ENCODE assay signal across 23 cellular contexts in genomic region chr3:52817860-52818259, GRCh38. TPM values are rescaled to one million over a fixed set of nuclear protein-coding genes. Genes with fewer than 3 reads are reported as not detected.
A peak's percentile ranks its signal among the peaks of the same experiment; 100 is the strongest.
DNase-seq lines count a peak whose midpoint lies in the region; ATAC-seq, FAIRE-seq and TF ChIP-seq lines count a peak whose summit lies in the region.
"Had no signal": no experiment of that assay in that cellular context is flagged by ENCODE, and none has a peak within 500 bp of the region (broad histone marks: within the 10 kb centered on the region; RNA-seq: fewer than 3 reads in every experiment).

No MANE protein-coding gene starts in this region.

- intact Hi-C loops in HepG2 (cut with micrococcal nuclease; ENCODE audit: unreplicated experiment), result no loop called here
- intact Hi-C loops in gastrocnemius medialis (cut with DNase I; ENCODE audit: low total_unique reads), result no loop called here

- no peaks in the 10 kb centered on the region for H3K79me2 ChIP-seq in HepG2 (ENCODE audit: insufficient read depth, low read length)

- no peak overlapping the region for H3K4me3 ChIP-seq in HepG2 (replicated peaks in 1 of 3; ENCODE audit: insufficient read depth in 1 of 3, low read depth in 2 of 3, low read length in 3 of 3)
- no peak overlapping the region for H3K4me3 ChIP-seq in gastrocnemius medialis
- H3K4me3 ChIP-seq: GM12878 had no signal

- no peak overlapping the region for H3K9ac ChIP-seq in HepG2 (ENCODE audit: insufficient read depth, low read depth, low read length)

- FAIRE-seq in HepG2 (lab: Jason Lieb, UNC), result no peak
- FAIRE-seq: GM12878, GM19239, H1 had no signal

- POLR2A ChIA-PET in HepG2 (lab: Yijun Ruan, JAX), result interaction anchor here (0.9 to 1.8 kb wide), 2 partner anchors 9 to 47 kb away, joined by 3 to 7 read pairs; partner anchors contain the start of gene NEK4

- TF ChIP-seq POLR2A in HepG2 (IDR thresholded peaks at IDR 0.05; ENCODE audit: insufficient read depth in 1 of 2, low read depth in 2 of 2, low read length in 2 of 2) (no peak), gastrocnemius medialis (IDR thresholded peaks at IDR 0.05) (no peak)

- H3K27ac ChIP-seq in HepG2 (ENCODE audit: extremely low read length, insufficient read depth, low read length) (no peak overlapping the region), gastrocnemius medialis (peak overlapping the region; percentile 21 to 96 (median 48))

- H3K4me2 ChIP-seq in HepG2 (ENCODE audit: low read depth, low read length), result no peak overlapping the region

- H3K36me3 ChIP-seq in HepG2 (replicated peaks in 1 of 2; ENCODE audit: control insufficient read depth in 1 of 2, insufficient read depth in 2 of 2, low read length in 2 of 2) (no peaks in the 10 kb centered on the region), gastrocnemius medialis (peaks cover 0 to 89% of the 10 kb centered on the region in 2 donors)

- H3K4me1 ChIP-seq in HepG2 (ENCODE audit: insufficient read depth, low read length), result peaks cover 60% of the 10 kb centered on the region
- peaks cover 7 to 8% of the 10 kb centered on the region in 2 donors for H3K4me1 ChIP-seq in gastrocnemius medialis

- H4K20me1 ChIP-seq in HepG2 (ENCODE audit: insufficient read depth, low read length), result no peaks in the 10 kb centered on the region

- H3K27ac Mint-ChIP-seq in stimulated activated naive CD8-positive, alpha-beta T cell treated with anti-CD3 and anti-CD28 coated beads, Interleukin-15, amount 100 ng/mL, for 72 hours, result peak overlapping the region in 1 of 2 donors; percentile 44

- in situ Hi-C loops in HepG2 (cut with HindIII; ENCODE audit: extremely low pct_ligation_motif_present, low pct_unique_long_range_greater_than_20kb), result no loop called here
- in situ Hi-C loops in gastrocnemius medialis (cut with MboI; ENCODE audit: low sequenced_read_pairs in 4 of 4), result no loop called here

- no peaks in the 10 kb centered on the region for H3K27me3 Mint-ChIP-seq in stimulated activated naive CD8-positive, alpha-beta T cell treated with anti-CD3 and anti-CD28 coated beads, Interleukin-15, amount 100 ng/mL, for 72 hours
- H3K27me3 Mint-ChIP-seq: CD4-positive, CD25-positive, alpha-beta regulatory T cell; CD8-positive, alpha-beta memory T cell had no signal

- H3K4me3 Mint-ChIP-seq in stimulated activated naive CD8-positive, alpha-beta T cell treated with anti-CD3 and anti-CD28 coated beads, Interleukin-15, amount 100 ng/mL, for 72 hours, result no peak overlapping the region
- H3K4me3 Mint-ChIP-seq: CD4-positive, CD25-positive, alpha-beta regulatory T cell; CD8-positive, alpha-beta memory T cell; H9 had no signal

- H3K9me3 Mint-ChIP-seq in stimulated activated naive CD8-positive, alpha-beta T cell treated with anti-CD3 and anti-CD28 coated beads, Interleukin-15, amount 100 ng/mL, for 72 hours, result no peaks in the 10 kb centered on the region
- H3K9me3 Mint-ChIP-seq: CD4-positive, CD25-positive, alpha-beta regulatory T cell; CD8-positive, alpha-beta memory T cell; H9 had no signal

- CTCF ChIA-PET in HepG2 (lab: Yijun Ruan, JAX; ENCODE audit: low intra/inter-chr PET ratio, low total read pairs), result no interaction called here

- WGBS in HepG2 (ENCODE audit: low lambda C conversion rate), result 87% methylated on average over 5 of the region's 7 CpGs

- peak; percentile 12 for ATAC-seq in stimulated activated naive CD8-positive, alpha-beta T cell treated with anti-CD3 and anti-CD28 coated beads, Interleukin-15, Interleukin-2, amounts not matched to agents 100 U/mL and 50 U/mL, for 24 hours
- no peak for ATAC-seq in stimulated activated naive CD8-positive, alpha-beta T cell treated with anti-CD3 and anti-CD28 coated beads, Interleukin-15, amount 100 ng/mL, for 72 hours
- ATAC-seq in HepG2, result no peak
- no peak for ATAC-seq in gastrocnemius medialis
- no peak for ATAC-seq in HG02588 (IDR thresholded peaks at IDR 0.05; ENCODE audit: unreplicated experiment)
- ATAC-seq: GM12878 had no signal

- no peak overlapping the region for H2AFZ ChIP-seq in HepG2 (ENCODE audit: low read length)

- no peak for DNase-seq in stimulated activated naive CD8-positive, alpha-beta T cell treated with anti-CD3 and anti-CD28 coated beads, Interleukin-15, Interleukin-2, amounts not matched to agents 100 U/mL and 50 U/mL, for 24 hours
- DNase-seq in stimulated activated naive CD8-positive, alpha-beta T cell treated with anti-CD3 and anti-CD28 coated beads, Interleukin-15, amount 100 ng/mL, for 72 hours, result no peak
- DNase-seq in HepG2 (ENCODE audit: low spot score), result no peak
- DNase-seq in gastrocnemius medialis, result no peak
- no peak for DNase-seq in activated CD8-positive, alpha-beta memory T cell treated with anti-CD3 and anti-CD28 coated beads, Interleukin-2, amount 50 U/mL, for 4 hours
- DNase-seq in OCI-M2 (lab: John Stamatoyannopoulos, UW; ENCODE audit: unreplicated experiment), result no peak
- DNase-seq: 8988T; C1 segment of cervical spinal cord; CD4-positive, CD25-positive, alpha-beta regulatory T cell; CD8-positive, alpha-beta memory T cell; COR-L47; DMS 273 treated with DMSO at 0.1 percent for 48 hours; DMS53; DND-41; H9 had no signal

- TF ChIP-seq RAD21 in HepG2 (CRISPR knock-in tag; IDR thresholded peaks at IDR 0.05), result no peak

- no peaks in the 10 kb centered on the region for H3K27me3 ChIP-seq in HepG2 (ENCODE audit: control insufficient read depth in 1 of 2, insufficient read depth in 2 of 2, low read length in 2 of 2)
- no peaks in the 10 kb centered on the region for H3K27me3 ChIP-seq in gastrocnemius medialis

- H3K9me3 ChIP-seq in HepG2 (ENCODE audit: low read length), result no peaks in the 10 kb centered on the region
- H3K9me3 ChIP-seq in gastrocnemius medialis, result no peaks in the 10 kb centered on the region

- TF ChIP-seq EP300 in HepG2 (IDR thresholded peaks at IDR 0.05; ENCODE audit: low read depth in 2 of 2, low read length in 2 of 2) (no peak), HepG2 (CRISPR knock-in tag; IDR thresholded peaks at IDR 0.05; ENCODE audit: borderline replicate concordance) (no peak)

- no peak for TF ChIP-seq CTCF in HepG2 (CRISPR knock-in tag; IDR thresholded peaks at IDR 0.05)
- no peak for TF ChIP-seq CTCF in gastrocnemius medialis (IDR thresholded peaks at IDR 0.05 in 4 of 5, conservative IDR thresholded peaks at IDR 0.05 in 1 of 5)

- H3K4me1 Mint-ChIP-seq in stimulated activated naive CD8-positive, alpha-beta T cell treated with anti-CD3 and anti-CD28 coated beads, Interleukin-15, amount 100 ng/mL, for 72 hours, result no peaks in the 10 kb centered on the region
- H3K4me1 Mint-ChIP-seq: CD4-positive, CD25-positive, alpha-beta regulatory T cell; CD8-positive, alpha-beta memory T cell had no signal

- no TSS peak for BruUV-seq in HepG2 (replicated peaks; lab: Mats Ljungman, UMichigan)

RNA-seq across cellular contexts. Expression of gene ITIH4, which starts 12.6 kb away (rescaled TPM):
- 1.5 and 5.3 TPM in 2 replicates for total RNA-seq in HepG2 (2016; rRNA removed; fragmentation: Illumina TruSeq; extraction: Trizol)
- 1.1 and 1.6 TPM in 2 replicates for total RNA-seq in HepG2 (2016; cell fraction: cytosol; rRNA removed; fragmentation: Illumina TruSeq; extraction: Trizol; ENCODE audit: low read depth)
- total RNA-seq in HepG2 (2016; cell fraction: insoluble cytoplasmic fraction; rRNA removed; fragmentation: Illumina TruSeq; extraction: Trizol), result 2.2 and 6.6 TPM in 2 replicates
- total RNA-seq in HepG2 (2016; cell fraction: membrane; rRNA removed; fragmentation: Illumina TruSeq; extraction: Trizol), result 1.0 and 2.3 TPM in 2 replicates
- 6.0 and 8.7 TPM in 2 replicates for total RNA-seq in HepG2 (2016; cell fraction: nucleus; rRNA removed; fragmentation: Illumina TruSeq; extraction: Trizol)
- 2.7 and 3.7 TPM in 2 replicates for polyA plus RNA-seq in HepG2 (2011; rRNA removed)
- polyA plus RNA-seq in HepG2 (2011; cell fraction: cytosol; rRNA removed), result 1.1 and 1.6 TPM in 2 replicates
- 6.7 and 7.2 TPM in 2 replicates for polyA plus RNA-seq in HepG2 (2011; cell fraction: nucleus; rRNA removed)
- 0.95 TPM in 1 of 2 replicates, not detected in the other for polyA plus RNA-seq in HepG2 (2012)
- polyA plus RNA-seq in HepG2 (2016; cell fraction: cytosol; fragmentation: Illumina TruSeq; extraction: Trizol; ENCODE audit: low read depth), result 0.76 and 1.1 TPM in 2 replicates
- 1.3 and 1.6 TPM in 2 replicates for polyA plus RNA-seq in HepG2 (2016; cell fraction: insoluble cytoplasmic fraction; fragmentation: Illumina TruSeq; extraction: Trizol; ENCODE audit: low read depth)
- 1.2 and 1.4 TPM in 2 replicates for polyA plus RNA-seq in HepG2 (2016; cell fraction: membrane; fragmentation: Illumina TruSeq; extraction: Trizol; ENCODE audit: low read depth)
- polyA plus RNA-seq in HepG2 (2016; cell fraction: nucleus; fragmentation: Illumina TruSeq; extraction: Trizol; ENCODE audit: insufficient read depth, low read depth), result 10.2 and 12.6 TPM in 2 replicates
- 1.8 and 2.5 TPM in 2 replicates for polyA minus RNA-seq in HepG2 (2011; rRNA and poly(A)+ RNA removed; ENCODE audit: low replicate concordance)
- polyA minus RNA-seq in HepG2 (2011; cell fraction: cytosol; rRNA and poly(A)+ RNA removed), result 0.59 and 0.97 TPM in 2 replicates
- polyA minus RNA-seq in HepG2 (2011; cell fraction: nucleus; rRNA and poly(A)+ RNA removed), result 0.64 and 2.5 TPM in 2 replicates
- total RNA-seq in gastrocnemius medialis, result 10 to 100 TPM in 3 of 4 donors, 1 to 10 TPM in 1; 3.5 to 20.4 (median 12.7) TPM
- total RNA-seq: HT-29 had no signal
- polyA plus RNA-seq: CD8-positive, alpha-beta memory T cell had no signal

RNA-seq across cellular contexts. Expression of gene MUSTN1, which starts 17.0 kb away (rescaled TPM):
- 1.3 and 1.4 TPM in 2 replicates for total RNA-seq in HepG2 (2016; rRNA removed; fragmentation: Illumina TruSeq; extraction: Trizol)
- total RNA-seq in HepG2 (2016; cell fraction: cytosol; rRNA removed; fragmentation: Illumina TruSeq; extraction: Trizol; ENCODE audit: low read depth), result 1.1 TPM in 1 of 2 replicates, not detected in the other
- total RNA-seq in HepG2 (2016; cell fraction: insoluble cytoplasmic fraction; rRNA removed; fragmentation: Illumina TruSeq; extraction: Trizol), result 1.8 and 2.0 TPM in 2 replicates
- 0.62 and 1.3 TPM in 2 replicates for total RNA-seq in HepG2 (2016; cell fraction: membrane; rRNA removed; fragmentation: Illumina TruSeq; extraction: Trizol)
- total RNA-seq in HepG2 (2016; cell fraction: nucleus; rRNA removed; fragmentation: Illumina TruSeq; extraction: Trizol), result 1.5 and 1.8 TPM in 2 replicates
- 0.60 and 0.84 TPM in 2 replicates for polyA plus RNA-seq in HepG2 (2011; rRNA removed)
- polyA plus RNA-seq in HepG2 (2011; cell fraction: cytosol; rRNA removed), result 0.46 and 0.76 TPM in 2 replicates
- 8.5 TPM in 2 replicates for polyA plus RNA-seq in HepG2 (2011; cell fraction: nucleus; rRNA removed)
- 0.59 and 1.6 TPM in 2 replicates for polyA plus RNA-seq in HepG2 (2012)
- polyA plus RNA-seq in HepG2 (2016; cell fraction: cytosol; fragmentation: Illumina TruSeq; extraction: Trizol; ENCODE audit: low read depth), result 0.95 and 1.2 TPM in 2 replicates
- 1.7 and 2.2 TPM in 2 replicates for polyA plus RNA-seq in HepG2 (2016; cell fraction: insoluble cytoplasmic fraction; fragmentation: Illumina TruSeq; extraction: Trizol; ENCODE audit: low read depth)
- 0.33 and 0.93 TPM in 2 replicates for polyA plus RNA-seq in HepG2 (2016; cell fraction: membrane; fragmentation: Illumina TruSeq; extraction: Trizol; ENCODE audit: low read depth)
- polyA plus RNA-seq in HepG2 (2016; cell fraction: nucleus; fragmentation: Illumina TruSeq; extraction: Trizol; ENCODE audit: insufficient read depth, low read depth), result 4.6 and 6.7 TPM in 2 replicates
- polyA minus RNA-seq in HepG2 (2011; rRNA and poly(A)+ RNA removed; ENCODE audit: low replicate concordance), result 0.54 TPM in 1 of 2 replicates, not detected in the other
- not detected in 2 replicates for polyA minus RNA-seq in HepG2 (2011; cell fraction: cytosol; rRNA and poly(A)+ RNA removed)
- polyA minus RNA-seq in HepG2 (2011; cell fraction: nucleus; rRNA and poly(A)+ RNA removed), result not detected in 2 replicates
- 1,000 to 10,000 TPM in 1 of 4 donors, 100 to 1,000 TPM in 3; 218 to 2,149 (median 412) TPM for total RNA-seq in gastrocnemius medialis
- total RNA-seq: A673, G401, HT-29 had no signal
- polyA plus RNA-seq: AG04450; CD8-positive, alpha-beta memory T cell had no signal

RNA-seq across cellular contexts. Expression of gene ITIH3, which starts 23.3 kb away (rescaled TPM):
- 38.9 and 105 TPM in 2 replicates for total RNA-seq in HepG2 (2016; rRNA removed; fragmentation: Illumina TruSeq; extraction: Trizol)
- 10.8 and 12.0 TPM in 2 replicates for total RNA-seq in HepG2 (2016; cell fraction: cytosol; rRNA removed; fragmentation: Illumina TruSeq; extraction: Trizol; ENCODE audit: low read depth)
- total RNA-seq in HepG2 (2016; cell fraction: insoluble cytoplasmic fraction; rRNA removed; fragmentation: Illumina TruSeq; extraction: Trizol), result 37.6 and 103 TPM in 2 replicates
- 14.7 and 16.8 TPM in 2 replicates for total RNA-seq in HepG2 (2016; cell fraction: membrane; rRNA removed; fragmentation: Illumina TruSeq; extraction: Trizol)
- 132 and 140 TPM in 2 replicates for total RNA-seq in HepG2 (2016; cell fraction: nucleus; rRNA removed; fragmentation: Illumina TruSeq; extraction: Trizol)
- polyA plus RNA-seq in HepG2 (2011; rRNA removed), result 632 and 1,233 TPM in 2 replicates
- 347 and 666 TPM in 2 replicates for polyA plus RNA-seq in HepG2 (2011; cell fraction: cytosol; rRNA removed)
- 3,464 and 4,379 TPM in 2 replicates for polyA plus RNA-seq in HepG2 (2011; cell fraction: nucleus; rRNA removed)
- polyA plus RNA-seq in HepG2 (2012), result 718 and 962 TPM in 2 replicates
- polyA plus RNA-seq in HepG2 (2016; cell fraction: cytosol; fragmentation: Illumina TruSeq; extraction: Trizol; ENCODE audit: low read depth), result 7.0 and 7.3 TPM in 2 replicates
- polyA plus RNA-seq in HepG2 (2016; cell fraction: insoluble cytoplasmic fraction; fragmentation: Illumina TruSeq; extraction: Trizol; ENCODE audit: low read depth), result 31.3 and 36.2 TPM in 2 replicates
- polyA plus RNA-seq in HepG2 (2016; cell fraction: membrane; fragmentation: Illumina TruSeq; extraction: Trizol; ENCODE audit: low read depth), result 10.3 TPM in 2 replicates
- 273 and 284 TPM in 2 replicates for polyA plus RNA-seq in HepG2 (2016; cell fraction: nucleus; fragmentation: Illumina TruSeq; extraction: Trizol; ENCODE audit: insufficient read depth, low read depth)
- 0.26 and 415 TPM in 2 replicates for polyA minus RNA-seq in HepG2 (2011; rRNA and poly(A)+ RNA removed; ENCODE audit: low replicate concordance)
- polyA minus RNA-seq in HepG2 (2011; cell fraction: cytosol; rRNA and poly(A)+ RNA removed), result 134 and 348 TPM in 2 replicates
- 662 and 1,024 TPM in 2 replicates for polyA minus RNA-seq in HepG2 (2011; cell fraction: nucleus; rRNA and poly(A)+ RNA removed)
- total RNA-seq in gastrocnemius medialis, result 1 to 10 TPM in 2 of 4 donors, under 1 TPM in 2; 0.66 to 3.1 (median 1.5) TPM
- total RNA-seq: A673; CD4-positive, CD25-positive, alpha-beta regulatory T cell; CD8-positive, alpha-beta memory T cell; G401; H1; H9; HT-29 had no signal
- polyA plus RNA-seq: CD8-positive, alpha-beta memory T cell; H1 had no signal

RNA-seq across cellular contexts. Expression of gene ITIH1, which starts 40.5 kb away (rescaled TPM):
- total RNA-seq in HepG2 (2016; rRNA removed; fragmentation: Illumina TruSeq; extraction: Trizol) (9.8 and 12.3 TPM in 2 replicates), gastrocnemius medialis (1 to 10 TPM in 1 of 4 donors, under 1 TPM in 1, not detected in 2; 0.72 to 2.1 TPM)
- 7.6 and 10.0 TPM in 2 replicates for total RNA-seq in HepG2 (2016; cell fraction: cytosol; rRNA removed; fragmentation: Illumina TruSeq; extraction: Trizol; ENCODE audit: low read depth)
- 7.8 and 12.6 TPM in 2 replicates for total RNA-seq in HepG2 (2016; cell fraction: insoluble cytoplasmic fraction; rRNA removed; fragmentation: Illumina TruSeq; extraction: Trizol)
- 10.1 and 13.2 TPM in 2 replicates for total RNA-seq in HepG2 (2016; cell fraction: membrane; rRNA removed; fragmentation: Illumina TruSeq; extraction: Trizol)
- 10.1 and 14.4 TPM in 2 replicates for total RNA-seq in HepG2 (2016; cell fraction: nucleus; rRNA removed; fragmentation: Illumina TruSeq; extraction: Trizol)
- 19.6 and 46.5 TPM in 2 replicates for polyA plus RNA-seq in HepG2 (2011; rRNA removed)
- polyA plus RNA-seq in HepG2 (2011; cell fraction: cytosol; rRNA removed), result 19.0 and 27.6 TPM in 2 replicates
- 84.4 and 124 TPM in 2 replicates for polyA plus RNA-seq in HepG2 (2011; cell fraction: nucleus; rRNA removed)
- polyA plus RNA-seq in HepG2 (2012), result 39.9 and 42.6 TPM in 2 replicates
- polyA plus RNA-seq in HepG2 (2016; cell fraction: cytosol; fragmentation: Illumina TruSeq; extraction: Trizol; ENCODE audit: low read depth), result 8.5 and 8.8 TPM in 2 replicates
- 9.1 and 10.1 TPM in 2 replicates for polyA plus RNA-seq in HepG2 (2016; cell fraction: insoluble cytoplasmic fraction; fragmentation: Illumina TruSeq; extraction: Trizol; ENCODE audit: low read depth)
- 8.5 and 11.6 TPM in 2 replicates for polyA plus RNA-seq in HepG2 (2016; cell fraction: membrane; fragmentation: Illumina TruSeq; extraction: Trizol; ENCODE audit: low read depth)
- 21.9 and 26.1 TPM in 2 replicates for polyA plus RNA-seq in HepG2 (2016; cell fraction: nucleus; fragmentation: Illumina TruSeq; extraction: Trizol; ENCODE audit: insufficient read depth, low read depth)
- polyA minus RNA-seq in HepG2 (2011; rRNA and poly(A)+ RNA removed; ENCODE audit: low replicate concordance), result 17.9 TPM in 1 of 2 replicates, not detected in the other
- polyA minus RNA-seq in HepG2 (2011; cell fraction: cytosol; rRNA and poly(A)+ RNA removed), result 5.0 and 10.8 TPM in 2 replicates
- 9.7 and 16.8 TPM in 2 replicates for polyA minus RNA-seq in HepG2 (2011; cell fraction: nucleus; rRNA and poly(A)+ RNA removed)
- total RNA-seq: A673; CD4-positive, CD25-positive, alpha-beta regulatory T cell; CD8-positive, alpha-beta memory T cell; G401; H1; H9; HT-29 had no signal
- polyA plus RNA-seq: AG04450; CD4-positive, CD25-positive, alpha-beta regulatory T cell; CD8-positive, alpha-beta memory T cell; H1 had no signal

RNA-seq across cellular contexts. Expression of gene NEK4, which starts 47.1 kb away (rescaled TPM):
- 38.0 and 38.5 TPM in 2 replicates for total RNA-seq in HepG2 (2016; rRNA removed; fragmentation: Illumina TruSeq; extraction: Trizol)
- 18.0 and 19.7 TPM in 2 replicates for total RNA-seq in HepG2 (2016; cell fraction: cytosol; rRNA removed; fragmentation: Illumina TruSeq; extraction: Trizol; ENCODE audit: low read depth)
- 34.9 and 36.4 TPM in 2 replicates for total RNA-seq in HepG2 (2016; cell fraction: insoluble cytoplasmic fraction; rRNA removed; fragmentation: Illumina TruSeq; extraction: Trizol)
- total RNA-seq in HepG2 (2016; cell fraction: membrane; rRNA removed; fragmentation: Illumina TruSeq; extraction: Trizol), result 51.1 and 53.4 TPM in 2 replicates
- 26.1 and 33.6 TPM in 2 replicates for total RNA-seq in HepG2 (2016; cell fraction: nucleus; rRNA removed; fragmentation: Illumina TruSeq; extraction: Trizol)
- polyA plus RNA-seq in HepG2 (2011; rRNA removed), result 16.5 and 16.7 TPM in 2 replicates
- 8.4 and 11.3 TPM in 2 replicates for polyA plus RNA-seq in HepG2 (2011; cell fraction: cytosol; rRNA removed)
- polyA plus RNA-seq in HepG2 (2011; cell fraction: nucleus; rRNA removed), result 13.6 and 17.2 TPM in 2 replicates
- 13.3 and 14.9 TPM in 2 replicates for polyA plus RNA-seq in HepG2 (2012)
- 8.7 and 9.1 TPM in 2 replicates for polyA plus RNA-seq in HepG2 (2016; cell fraction: cytosol; fragmentation: Illumina TruSeq; extraction: Trizol; ENCODE audit: low read depth)
- polyA plus RNA-seq in HepG2 (2016; cell fraction: insoluble cytoplasmic fraction; fragmentation: Illumina TruSeq; extraction: Trizol; ENCODE audit: low read depth), result 27.2 and 31.1 TPM in 2 replicates
- polyA plus RNA-seq in HepG2 (2016; cell fraction: membrane; fragmentation: Illumina TruSeq; extraction: Trizol; ENCODE audit: low read depth), result 22.7 and 22.9 TPM in 2 replicates
- 31.4 and 31.8 TPM in 2 replicates for polyA plus RNA-seq in HepG2 (2016; cell fraction: nucleus; fragmentation: Illumina TruSeq; extraction: Trizol; ENCODE audit: insufficient read depth, low read depth)
- polyA minus RNA-seq in HepG2 (2011; rRNA and poly(A)+ RNA removed; ENCODE audit: low replicate concordance), result 8.2 and 15.1 TPM in 2 replicates
- 12.0 and 14.8 TPM in 2 replicates for polyA minus RNA-seq in HepG2 (2011; cell fraction: cytosol; rRNA and poly(A)+ RNA removed)
- polyA minus RNA-seq in HepG2 (2011; cell fraction: nucleus; rRNA and poly(A)+ RNA removed), result 31.7 and 49.4 TPM in 2 replicates
- 10 to 100 TPM; 16.4 to 25.6 (median 22.4) TPM for total RNA-seq in gastrocnemius medialis

Comparison
In these comparisons a context has a peak if more than half of its experiments do, and no peak if none do; other contexts are left out.
1. RNA of gene MUSTN1, which starts 17.0 kb away (total RNA-seq): 218 to 2,149 TPM in gastrocnemius medialis; 0.62 to 2.0 TPM in HepG2; every median in the first group is over 10 times any median in the second.